In genomic region chr5:6551287-6551954, GRCh38 we compare ENCODE assay signal across 20 cellular contexts.
DNase-seq lines count a peak whose midpoint lies in the region; ATAC-seq and TF ChIP-seq lines count a peak whose summit lies in the region.
"Had no signal": no experiment of that assay in that cellular context is flagged by ENCODE, and none has a peak within 500 bp of the region (broad histone marks: within the 10 kb centered on the region; RNA-seq: fewer than 3 reads in every experiment).

No MANE protein-coding gene starts in this region.

- H3K4me1 ChIP-seq in psoas muscle: peaks cover 21% of the 10 kb centered on the region
- no peaks in the 10 kb centered on the region for H3K4me1 ChIP-seq in trophoblast cell (ENCODE audit: control insufficient read depth in 1 of 2, insufficient read depth in 2 of 2, low read length in 2 of 2)
- H3K4me1 ChIP-seq: SJSA1 had no signal

- H3K79me1 ChIP-seq in trophoblast cell (ENCODE audit: low read length): no peaks in the 10 kb centered on the region

- no peak overlapping the region for H2BK12ac ChIP-seq in trophoblast cell (ENCODE audit: low read length)

- H3K9ac ChIP-seq in trophoblast cell (ENCODE audit: low read length): no peak overlapping the region

- intact Hi-C loops in psoas muscle (cut with DNase I): loop anchor here in 1 of 2 donors (2.0 kb wide), 1 partner anchor 101 kb away; no protein-coding TSS in a partner anchor

- no peak overlapping the region for H2AFZ ChIP-seq in trophoblast cell (ENCODE audit: insufficient read depth, low read length, poor library complexity)

- H4K91ac ChIP-seq in trophoblast cell (ENCODE audit: low read depth, low read length): no peak overlapping the region

- 31 to 40% (median 34%) methylated on average over 17 of the region's 17 CpGs for WGBS in psoas muscle, 3 donors
- WGBS in trophoblast cell (ENCODE audit: extremely low coverage, insufficient coverage, insufficient read length): no CpG with 5 or more reads among the region's 17 CpGs

- H3K9me3 ChIP-seq in psoas muscle (no peaks in the 10 kb centered on the region), trophoblast cell (ENCODE audit: insufficient read depth, low read depth, low read length) (peaks cover 8% of the 10 kb centered on the region)
- H3K9me3 ChIP-seq: SJSA1 had no signal

- in situ Hi-C loops in astrocyte of the spinal cord (cut with HindIII; ENCODE audit: low sequenced_read_pairs): no loop called here

- no peak overlapping the region for H2BK120ac ChIP-seq in trophoblast cell (ENCODE audit: insufficient read depth, low read length, poor library complexity)

- TF ChIP-seq CTCF in AG10803 (conservative IDR thresholded peaks at IDR 0.05; ENCODE audit: low read length) (no peak), astrocyte of the spinal cord (IDR thresholded peaks at IDR 0.05; ENCODE audit: low read depth, low read length) (no peak), psoas muscle (IDR thresholded peaks at IDR 0.05) (no peak)

- no peak overlapping the region for H4K12ac ChIP-seq in trophoblast cell (ENCODE audit: low read depth, low read length)

- DNase-seq in AG10803 (ENCODE audit: low read depth) (peak; percentile 27), M059J (ENCODE audit: low read depth) (peak; percentile 68), astrocyte of the spinal cord (ENCODE audit: low read depth, low spot score) (peak; percentile 48), psoas muscle (peak; percentile 83 to 95), hippocampal formation (lab: John Stamatoyannopoulos, UW) (no peak), trophoblast cell (no peak)
- no peak for DNase-seq in activated CD4-positive, alpha-beta T cell treated with anti-CD3 and anti-CD28 coated beads, Interleukin-2, amount 50 U/mL, for 1 hour
- DNase-seq: ACHN; activated CD4-positive, alpha-beta memory T cell treated with anti-CD3 and anti-CD28 coated beads, Interleukin-2, amount 10 ng/mL, durations not matched to agents 7 days and 5 days; activated naive CD4-positive, alpha-beta T cell treated with Interleukin-2 at 50 U/mL for 16 hours; amygdala; CD4-positive, alpha-beta T cell; DMS79; mammary epithelial cell; naive thymus-derived CD8-positive, alpha-beta T cell; NCI-H1417; NCI-H69; T-helper 2 cell had no signal

- no peaks in the 10 kb centered on the region for H3K79me2 ChIP-seq in trophoblast cell (ENCODE audit: control insufficient read depth, insufficient read depth, low read length, poor library complexity)

- no peak overlapping the region for H2AK5ac ChIP-seq in trophoblast cell (ENCODE audit: low read length)

- no peak overlapping the region for H3K4me3 ChIP-seq in AG10803 (ENCODE audit: low read length)
- no peak overlapping the region for H3K4me3 ChIP-seq in astrocyte of the spinal cord (ENCODE audit: low read depth, low read length)
- peak overlapping the region; percentile 25 for H3K4me3 ChIP-seq in psoas muscle
- no peak overlapping the region for H3K4me3 ChIP-seq in trophoblast cell (ENCODE audit: low read depth, low read length)
- H3K4me3 ChIP-seq: SJSA1 had no signal

- H3K4ac ChIP-seq in trophoblast cell (ENCODE audit: low read depth, low read length): no peak overlapping the region

- no peak overlapping the region for H3K4me2 ChIP-seq in trophoblast cell (ENCODE audit: low read length)

- no peak overlapping the region for H3K14ac ChIP-seq in trophoblast cell (ENCODE audit: low read length)

- H3K27me3 ChIP-seq in psoas muscle (ENCODE audit: insufficient read depth in 3 of 3, low read length in 2 of 3) (no peaks in the 10 kb centered on the region), trophoblast cell (ENCODE audit: insufficient read depth, low read length) (no peaks in the 10 kb centered on the region)
- H3K27me3 ChIP-seq: SJSA1 had no signal

- H3K27ac ChIP-seq in psoas muscle (peak overlapping the region; percentile 86), trophoblast cell (ENCODE audit: low read depth, low read length) (no peak overlapping the region)
- H3K27ac ChIP-seq: SJSA1 had no signal

- no peak overlapping the region for H2BK5ac ChIP-seq in trophoblast cell (ENCODE audit: low read depth, low read length, poor library complexity)

- H3K36me3 ChIP-seq in psoas muscle (ENCODE audit: insufficient read depth in 1 of 2, low read depth in 1 of 2): no peaks in the 10 kb centered on the region
- no peaks in the 10 kb centered on the region for H3K36me3 ChIP-seq in trophoblast cell (ENCODE audit: control insufficient read depth in 1 of 2, insufficient read depth in 2 of 2, low read length in 2 of 2)
- H3K36me3 ChIP-seq: SJSA1 had no signal

- H4K8ac ChIP-seq in trophoblast cell (ENCODE audit: low read depth, low read length): no peak overlapping the region

- no peak overlapping the region for H3K23ac ChIP-seq in trophoblast cell (ENCODE audit: low read length)

- peak; percentile 94 to 97 (median 97) for ATAC-seq in psoas muscle
- no peak for ATAC-seq in HG03139 (IDR thresholded peaks at IDR 0.05; ENCODE audit: unreplicated experiment)
- ATAC-seq: naive thymus-derived CD8-positive, alpha-beta T cell had no signal

- H3K18ac ChIP-seq in trophoblast cell (ENCODE audit: low read length): no peak overlapping the region

Comparison
In these comparisons a context has a peak if more than half of its experiments do, and no peak if none do; other contexts are left out.
1. DNase-seq: peak in AG10803 (single experiment), M059J (single experiment), astrocyte of the spinal cord (single experiment) and psoas muscle (2 of 2); none in activated CD4-positive, alpha-beta T cell treated with anti-CD3 and anti-CD28 coated beads, Interleukin-2, amount 50 U/mL, for 1 hour (single experiment), hippocampal formation (0 of 2) and trophoblast cell (0 of 2).